In genomic region chr11:73323464-73323863, GRCh38 we compare ENCODE assay signal across 10 cellular contexts. TPM values are rescaled to one million over a fixed set of nuclear protein-coding genes. Genes with fewer than 3 reads are reported as not detected.
DNase-seq lines count a peak whose midpoint lies in the region; ATAC-seq and TF ChIP-seq lines count a peak whose summit lies in the region.
"Had no signal": no experiment of that assay in that cellular context is flagged by ENCODE, and none has a peak within 500 bp of the region (broad histone marks: within the 10 kb centered on the region; RNA-seq: fewer than 3 reads in every experiment).

No MANE protein-coding gene starts in this region.

- H3K9me3 ChIP-seq in NT2/D1 (ENCODE audit: insufficient read depth, low read length): no peaks in the 10 kb centered on the region
- H3K9me3 ChIP-seq in esophagus (ENCODE audit: control insufficient read depth in 2 of 2, insufficient read depth in 1 of 2, low read depth in 1 of 2, low read length in 1 of 2): no peaks in the 10 kb centered on the region
- no peaks in the 10 kb centered on the region for H3K9me3 ChIP-seq in mesenchymal stem cell (ENCODE audit: control insufficient read depth, low read length)
- no peaks in the 10 kb centered on the region for H3K9me3 ChIP-seq in tibial nerve

- H4K91ac ChIP-seq in mesenchymal stem cell (ENCODE audit: low read length): peak overlapping the region; percentile 99

- peak overlapping the region; percentile 29 for H3K9ac ChIP-seq in NT2/D1 (ENCODE audit: insufficient read length, low read depth)
- peak overlapping the region; percentile 83 for H3K9ac ChIP-seq in mesenchymal stem cell (ENCODE audit: low read length)

- H3K4me3 ChIP-seq in NT2/D1 (ENCODE audit: insufficient read length, low read depth): no peak overlapping the region
- no peak overlapping the region for H3K4me3 ChIP-seq in esophagus (ENCODE audit: low read depth in 1 of 2, low read length in 2 of 2)
- H3K4me3 ChIP-seq in mesenchymal stem cell (ENCODE audit: insufficient read depth in 1 of 2, low read depth in 1 of 2, low read length in 2 of 2): peak overlapping the region in 1 of 2 experiments; percentile 48
- H3K4me3 ChIP-seq in tibial nerve: no peak overlapping the region

- WGBS in esophagus, 2 donors: 39 to 44% methylated on average over 14 of the region's 14 CpGs
- 1% methylated on average over 13 of the region's 14 CpGs for WGBS in mesenchymal stem cell
- 11 to 14% methylated on average over 10 to 14 of the region's 14 CpGs for WGBS in tibial nerve, 2 donors

- H3K79me1 ChIP-seq in mesenchymal stem cell (replicated peaks; ENCODE audit: low read length, poor library complexity, severe bottlenecking): peaks cover 12% of the 10 kb centered on the region

- H2BK12ac ChIP-seq in mesenchymal stem cell (ENCODE audit: low read length in 2 of 2): peak overlapping the region; percentile 50 to 100

- peak; percentile 24 to 61 for TF ChIP-seq EP300 in tibial nerve (IDR thresholded peaks at IDR 0.05)

- peaks cover 33% of the 10 kb centered on the region for H3K4me1 ChIP-seq in NT2/D1 (ENCODE audit: insufficient read depth, insufficient read length)
- peaks cover 7 to 25% of the 10 kb centered on the region in 2 donors for H3K4me1 ChIP-seq in esophagus (ENCODE audit: control insufficient read depth in 2 of 2, insufficient read depth in 2 of 2, low read length in 1 of 2)
- H3K4me1 ChIP-seq in mesenchymal stem cell (ENCODE audit: control insufficient read depth, insufficient read depth, low read depth, low read length): peaks cover 79% of the 10 kb centered on the region
- peaks cover 7 to 100% (median 82%) of the 10 kb centered on the region in 4 donors for H3K4me1 ChIP-seq in tibial nerve

- H3K14ac ChIP-seq in mesenchymal stem cell (ENCODE audit: low read length in 2 of 2): peak overlapping the region; percentile 58 to 99

- TF ChIP-seq CTCF in tibial nerve (IDR thresholded peaks at IDR 0.05): peak in 1 of 5 experiments; percentile 35

- peak overlapping the region in 1 of 2 experiments; percentile 83 for H3K23ac ChIP-seq in mesenchymal stem cell (ENCODE audit: low read length in 2 of 2)

- TF ChIP-seq POLR2A in tibial nerve (IDR thresholded peaks at IDR 0.05): peak in 1 of 2 donors; percentile 41

- H3K27ac ChIP-seq in esophagus (ENCODE audit: low read depth in 2 of 2, low read length in 1 of 2) (peak overlapping the region; percentile 81 to 86), mesenchymal stem cell (ENCODE audit: low read length, poor library complexity, severe bottlenecking) (peak overlapping the region; percentile 90), tibial nerve (peak overlapping the region; percentile 78 to 99 (median 96))

- H3K4me2 ChIP-seq in mesenchymal stem cell (ENCODE audit: low read length, poor library complexity, severe bottlenecking): peak overlapping the region; percentile 17

- H2BK120ac ChIP-seq in mesenchymal stem cell (ENCODE audit: low read depth, low read length): peak overlapping the region; percentile 99

- no peak overlapping the region for H2BK5ac ChIP-seq in mesenchymal stem cell (ENCODE audit: low read depth, low read length, poor library complexity, severe bottlenecking)

- H2AFZ ChIP-seq in mesenchymal stem cell (ENCODE audit: low read depth, low read length): no peak overlapping the region

- peak overlapping the region; percentile 92 for H4K8ac ChIP-seq in mesenchymal stem cell (ENCODE audit: low read length)

- peak; percentile 70 for DNase-seq in NT2/D1 (ENCODE audit: low read depth, low spot score)
- peak; percentile 84 for DNase-seq in mesenchymal stem cell
- peak; percentile 62 to 71 for DNase-seq in tibial nerve (ENCODE audit: low spot score in 2 of 2)
- DNase-seq in NCI-H510A (lab: John Stamatoyannopoulos, UW): no peak
- DNase-seq in NCI-H1417 (lab: John Stamatoyannopoulos, UW): no peak
- DNase-seq in NCI-H446 treated with DMSO at 0.1 percent for 48 hours (lab: John Stamatoyannopoulos, UW): no peak
- DNase-seq: activated effector memory CD4-positive, alpha-beta T cell treated with anti-CD3 and anti-CD28 coated beads, Interleukin-2, amount 50 U/mL, for 16 hours had no signal

- ATAC-seq in GM21526 (IDR thresholded peaks at IDR 0.05; ENCODE audit: low FRiP score, unreplicated experiment): no peak
- ATAC-seq: Panc1 had no signal

- H2BK15ac ChIP-seq in mesenchymal stem cell (ENCODE audit: low read depth, poor library complexity, severe bottlenecking): peak overlapping the region; percentile 39

- peak overlapping the region; percentile 74 to 99 for H3K18ac ChIP-seq in mesenchymal stem cell (ENCODE audit: low read depth in 1 of 2, low read length in 2 of 2)

- H2AK5ac ChIP-seq in mesenchymal stem cell (ENCODE audit: low read length, severe bottlenecking): peak overlapping the region; percentile 96

- H3K36me3 ChIP-seq in NT2/D1 (ENCODE audit: insufficient read depth, insufficient read length, low read length): peaks cover 31% of the 10 kb centered on the region
- no peaks in the 10 kb centered on the region for H3K36me3 ChIP-seq in esophagus (ENCODE audit: control insufficient read depth in 2 of 2, insufficient read depth in 2 of 2, low read length in 1 of 2)
- H3K36me3 ChIP-seq in mesenchymal stem cell (ENCODE audit: control insufficient read depth in 1 of 2, insufficient read depth in 2 of 2, low read depth in 1 of 2, low read length in 2 of 2): peaks cover 13 to 41% of the 10 kb centered on the region in 2 experiments
- H3K36me3 ChIP-seq in tibial nerve: no peaks in the 10 kb centered on the region

- H3K4ac ChIP-seq in mesenchymal stem cell (ENCODE audit: low read depth in 1 of 2, low read length in 2 of 2): peak overlapping the region; percentile 46 to 88

- H3K27me3 ChIP-seq in NT2/D1 (ENCODE audit: insufficient read depth, insufficient read length): no peaks in the 10 kb centered on the region
- H3K27me3 ChIP-seq in esophagus (ENCODE audit: control insufficient read depth in 1 of 2, insufficient read depth in 2 of 2, low read length in 2 of 2): no peaks in the 10 kb centered on the region
- no peaks in the 10 kb centered on the region for H3K27me3 ChIP-seq in mesenchymal stem cell (ENCODE audit: control insufficient read depth in 1 of 2, insufficient read depth in 1 of 2, low read length in 2 of 2)
- H3K27me3 ChIP-seq in tibial nerve: no peaks in the 10 kb centered on the region

RNA-seq across cellular contexts. Expression of gene ARHGEF17, which starts 15.4 kb away (rescaled TPM):
- polyA plus RNA-seq in esophagus: 10 to 100 TPM in 1 of 2 donors, 1 to 10 TPM in 1; 8.2 to 11.8 TPM
- polyA plus RNA-seq in mesenchymal stem cell (2013, experiment 1 of 2): 69.6 TPM
- 65.7 TPM for polyA plus RNA-seq in mesenchymal stem cell (2013, experiment 2 of 2)
- 100 to 1,000 TPM; 102 to 135 (median 112) TPM for total RNA-seq in tibial nerve

RNA-seq across cellular contexts. Expression of gene P2RY6, which starts 51.3 kb away (rescaled TPM):
- 1 to 10 TPM in 1 of 2 donors, under 1 TPM in 1; 0.71 to 1.7 TPM for polyA plus RNA-seq in esophagus
- polyA plus RNA-seq in mesenchymal stem cell (2013, experiment 1 of 2): 0.35 TPM
- polyA plus RNA-seq in mesenchymal stem cell (2013, experiment 2 of 2): 0.21 TPM
- 1 to 10 TPM in 1 of 4 donors, under 1 TPM in 2, not detected in 1; 0.63 to 3.3 (median 0.90) TPM for total RNA-seq in tibial nerve

RNA-seq across cellular contexts. Expression of gene RELT, which starts 52.7 kb away (rescaled TPM):
- polyA plus RNA-seq in esophagus: 1 to 10 TPM; 3.8 to 3.9 TPM
- polyA plus RNA-seq in mesenchymal stem cell (2013, experiment 1 of 2): 2.6 TPM
- polyA plus RNA-seq in mesenchymal stem cell (2013, experiment 2 of 2): 3.0 TPM
- total RNA-seq in tibial nerve: 1 to 10 TPM; 2.4 to 6.0 (median 2.5) TPM

Comparison
In these comparisons a context has a peak if more than half of its experiments do, and no peak if none do; other contexts are left out.
1. DNase-seq: peak in NT2/D1 (single experiment), mesenchymal stem cell (single experiment) and tibial nerve (2 of 2); none in NCI-H510A (single experiment), NCI-H1417 (0 of 3) and NCI-H446 treated with DMSO at 0.1 percent for 48 hours (single experiment).
2. Peak in every context shown above with its lines, with median percentiles within 50 percentile points of each other: H3K27ac ChIP-seq.